28 cellular contexts compared by ENCODE assay signal in genomic region chr3:3836845-3837244, GRCh38.
"Had no signal": no experiment of that assay in that cellular context is flagged by ENCODE, and none has a peak within 500 bp of the region (broad histone marks: within the 10 kb centered on the region; RNA-seq: fewer than 3 reads in every experiment).

No MANE protein-coding gene starts in this region.

- ATAC-seq: Panc1, Right ventricle myocardium inferior had no signal

- H3K9me3 ChIP-seq: MG63 had no signal

- H3K27ac ChIP-seq: adrenal gland, SK-N-MC, VCaP had no signal

- H3K27me3 ChIP-seq: adrenal gland, MG63 had no signal

- H3K4me3 ChIP-seq: adrenal gland, MG63, SK-N-MC had no signal

- H3K36me3 ChIP-seq: adrenal gland, MG63 had no signal

- DNase-seq: activated CD4-positive, alpha-beta memory T cell treated with anti-CD3 and anti-CD28 coated beads for 36 hours; activated CD4-positive, alpha-beta T cell treated with anti-CD3 and anti-CD28 coated beads, Interleukin-2, amount 10 ng/mL, durations not matched to agents 7 days and 5 days; activated CD4-positive, CD25-positive, alpha-beta regulatory T cell; activated CD8-positive, alpha-beta memory T cell treated with anti-CD3 and anti-CD28 coated beads for 24 hours; activated naive CD4-positive, alpha-beta T cell treated with anti-CD3 and anti-CD28 coated beads, Interleukin-2, amount 50 U/mL, for 16 hours; activated naive CD8-positive, alpha-beta T cell treated with anti-CD3 and anti-CD28 coated beads, Interleukin-2, amount 10 ng/mL, durations not matched to agents 7 days and 5 days; activated T-cell treated with anti-CD3 and anti-CD28 coated beads for 4 hours; adrenal gland; anterior cingulate cortex; caudate nucleus; MG63; MV-4-11; NCI-H1105 treated with DMSO at 0.1 percent for 48 hours; NCI-H146; NCI-H187 treated with DMSO at 0.1 percent for 48 hours; NCI-H2081 treated with DMSO at 0.1 percent for 48 hours; NCI-H446 treated with DMSO at 0.1 percent for 48 hours; NCI-H524 treated with DMSO at 0.1 percent for 48 hours; NCI-H748 treated with DMSO at 0.1 percent for 48 hours; OCI-M1; RPMI8226; T-cell; T-helper 2 cell; T1000 had no signal

- H3K4me1 ChIP-seq: adrenal gland had no signal
